Comparison of ENCODE assay signal across 8 cellular contexts in genomic region chr11:16739326-16739875, GRCh38. TPM values are rescaled to one million over a fixed set of nuclear protein-coding genes. Genes with fewer than 3 reads are reported as not detected.
DNase-seq lines count a peak whose midpoint lies in the region; ATAC-seq and TF ChIP-seq lines count a peak whose summit lies in the region.

No MANE protein-coding gene starts in this region.

- H3K4me3 ChIP-seq in MM.1S (ENCODE audit: low read length) (peak overlapping the region; percentile 97), mucosa of descending colon (peak overlapping the region; percentile 59)

- H3K27ac ChIP-seq in C4-2B (peak overlapping the region; percentile 94), MM.1S (ENCODE audit: low read length) (peak overlapping the region; percentile 46; the same call in 1 of the 2 replicates), cingulate gyrus (ENCODE audit: low read depth, low read length) (peak overlapping the region; percentile 87)

- H3K36me3 ChIP-seq in MM.1S (replicated peaks; ENCODE audit: insufficient read depth, low read length) (no peaks in the 10 kb centered on the region), mucosa of descending colon (ENCODE audit: low read depth) (no peaks in the 10 kb centered on the region)

- no peak for ATAC-seq in mucosa of descending colon

- no peak for TF ChIP-seq CTCF in C4-2B (conservative IDR thresholded peaks at IDR 0.05)
- TF ChIP-seq CTCF in MM.1S (IDR thresholded peaks at IDR 0.05; ENCODE audit: low read length): no peak
- TF ChIP-seq CTCF in mucosa of descending colon (IDR thresholded peaks at IDR 0.05): no peak

- peaks cover 11% of the 10 kb centered on the region; the same call in 1 of the 2 replicates for H3K4me1 ChIP-seq in MM.1S (ENCODE audit: low read length)
- H3K4me1 ChIP-seq in mucosa of descending colon (ENCODE audit: low read depth): peaks cover 11% of the 10 kb centered on the region

- peaks cover 58% of the 10 kb centered on the region for H3K79me2 ChIP-seq in MM.1S (ENCODE audit: low read length)

- DNase-seq in MM.1S (no peak), mucosa of descending colon (no peak), NCI-H128 (lab: John Stamatoyannopoulos, UW; ENCODE audit: unreplicated experiment) (no peak), activated T-cell treated with anti-CD3 and anti-CD28 coated beads for 4 hours (no peak), NOMO-1 treated with DMSO at 0.1 percent for 48 hours (lab: John Stamatoyannopoulos, UW; ENCODE audit: unreplicated experiment) (no peak)
- no peak for DNase-seq in activated CD8-positive, alpha-beta memory T cell treated with anti-CD3 and anti-CD28 coated beads, Interleukin-2, amount 50 U/mL, for 48 hours

- no peak overlapping the region; the same call in 1 of the 2 replicates for H2AFZ ChIP-seq in MM.1S (ENCODE audit: low read length)

- intact Hi-C loops in mucosa of descending colon (cut with DNase I, micrococcal nuclease): no loop called here

- H3K9ac ChIP-seq in MM.1S (ENCODE audit: low read length): peak overlapping the region; percentile 91

- H3K27me3 ChIP-seq in MM.1S (replicated peaks; ENCODE audit: insufficient read depth, low read length): no peaks in the 10 kb centered on the region

- no peaks in the 10 kb centered on the region for H3F3A ChIP-seq in MM.1S (ENCODE audit: insufficient read depth, low read length)

- no peaks in the 10 kb centered on the region for H3K9me2 ChIP-seq in MM.1S (replicated peaks; ENCODE audit: insufficient read depth, low read length)

- H3K4me2 ChIP-seq in MM.1S (ENCODE audit: low read depth, low read length): peak overlapping the region; percentile 76

- peaks cover 4% of the 10 kb centered on the region; the same call in 1 of the 2 replicates for H4K20me1 ChIP-seq in MM.1S (ENCODE audit: insufficient read depth, low read length)

- no peaks in the 10 kb centered on the region for H3K9me3 ChIP-seq in MM.1S (replicated peaks; ENCODE audit: insufficient read depth, low read length)
- no peaks in the 10 kb centered on the region for H3K9me3 ChIP-seq in mucosa of descending colon

RNA-seq across cellular contexts. Expression of gene C11orf58, which starts 1.0 kb away (rescaled TPM):
- 100 to 1,000 TPM in 1 of 3 donors, 10 to 100 TPM in 2; 63.6 to 124 (median 65.5) TPM for total RNA-seq in mucosa of descending colon
